20 cellular contexts compared by ENCODE assay signal in genomic region chr14:99598774-99599173, GRCh38. TPM values are rescaled to one million over a fixed set of nuclear protein-coding genes. Genes with fewer than 3 reads are reported as not detected.
DNase-seq lines count a peak whose midpoint lies in the region; ATAC-seq, FAIRE-seq and TF ChIP-seq lines count a peak whose summit lies in the region.
"Had no signal": no experiment of that assay in that cellular context is flagged by ENCODE, and none has a peak within 500 bp of the region (broad histone marks: within the 10 kb centered on the region; RNA-seq: fewer than 3 reads in every experiment).

No MANE protein-coding gene starts in this region.

- peak overlapping the region; percentile 82 for H3K18ac ChIP-seq in neuronal stem cell (ENCODE audit: low read length)

- H3K36me3 ChIP-seq in BE2C = peaks cover 27% of the 10 kb centered on the region
- no peaks in the 10 kb centered on the region for H3K36me3 ChIP-seq in endothelial cell of umbilical vein (ENCODE audit: control insufficient read depth in 2 of 2, extremely low read depth in 1 of 2, insufficient read depth in 2 of 2, low read length in 2 of 2)
- H3K36me3 ChIP-seq in neuronal stem cell (replicated peaks in 1 of 2; ENCODE audit: control insufficient read depth in 2 of 2, insufficient read depth in 2 of 2, low read length in 2 of 2) = peaks cover 0 to 15% of the 10 kb centered on the region in 2 donors
- no peaks in the 10 kb centered on the region for H3K36me3 ChIP-seq in ascending aorta
- H3K36me3 ChIP-seq: pancreas had no signal

- no peak overlapping the region for H4K91ac ChIP-seq in neuronal stem cell (ENCODE audit: low read depth, low read length, poor library complexity)

- H3K9me3 ChIP-seq in BE2C (no peaks in the 10 kb centered on the region), endothelial cell of umbilical vein (replicated peaks; ENCODE audit: control insufficient read depth, insufficient read depth, low read length) (no peaks in the 10 kb centered on the region), neuronal stem cell (replicated peaks in 1 of 2; ENCODE audit: control insufficient read depth in 2 of 2, insufficient read depth in 1 of 2, low read depth in 1 of 2, low read length in 2 of 2) (no peaks in the 10 kb centered on the region), ascending aorta (no peaks in the 10 kb centered on the region)
- H3K9me3 ChIP-seq: mucosa of descending colon, pancreas had no signal

- H3K4me1 Mint-ChIP-seq in Calu3 (ENCODE audit: low read depth, unreplicated experiment) (peaks cover 40% of the 10 kb centered on the region), HFFc6 (ENCODE audit: low read depth) (peaks cover 50% of the 10 kb centered on the region)

- no peak overlapping the region for H3K14ac ChIP-seq in neuronal stem cell (ENCODE audit: low read length)

- no peak overlapping the region for H2BK120ac ChIP-seq in neuronal stem cell (ENCODE audit: low read depth, low read length)

- no peak overlapping the region for H2BK15ac ChIP-seq in neuronal stem cell (ENCODE audit: low read length)

- no peak overlapping the region for H2BK12ac ChIP-seq in neuronal stem cell (ENCODE audit: low read length)

- H2BK5ac ChIP-seq in neuronal stem cell (ENCODE audit: low read length) = no peak overlapping the region

- dilution Hi-C loops in endothelial cell of umbilical vein (cut with MboI; ENCODE audit: extremely low pct_ligation_motif_present, low sequenced_read_pairs) = no loop called here

- H3K36me3 Mint-ChIP-seq in Calu3 (ENCODE audit: insufficient read depth, unreplicated experiment) (peaks cover 25% of the 10 kb centered on the region), HFFc6 (ENCODE audit: low read depth) (no peaks in the 10 kb centered on the region; the same call in 1 of the 2 replicates)
- H3K36me3 Mint-ChIP-seq: activated naive CD4-positive, alpha-beta T cell treated with anti-CD3 and anti-CD28 coated beads, Interleukin-2, amount 50 U/mL, for 24 hours had no signal

- H3K4me2 ChIP-seq in endothelial cell of umbilical vein (ENCODE audit: insufficient read depth, low read length) (no peak overlapping the region), neuronal stem cell (ENCODE audit: insufficient read depth, low read length, poor library complexity, severe bottlenecking) (no peak overlapping the region)

- CTCF ChIA-PET in endothelial cell of umbilical vein (lab: Charles Lee) = interaction anchor here (0.9 to 8.0 kb wide), 4 partner anchors 8 to 30 kb away, joined by 3 to 61 read pairs (median 4); no protein-coding TSS in a partner anchor
- CTCF ChIA-PET in Calu3 (lab: Charles Lee) = no interaction called here

- H3K27ac Mint-ChIP-seq in Calu3 (ENCODE audit: unreplicated experiment) (no peak overlapping the region), HFFc6 (no peak overlapping the region)
- H3K27ac Mint-ChIP-seq: activated CD4-positive, alpha-beta T cell treated with anti-CD3 and anti-CD28 coated beads, Interleukin-2, amount 10 ng/mL, durations not matched to agents 7 days and 5 days; activated naive CD4-positive, alpha-beta T cell treated with anti-CD3 and anti-CD28 coated beads, Interleukin-2, amount 50 U/mL, for 24 hours; stimulated activated naive CD8-positive, alpha-beta T cell treated with anti-CD3 and anti-CD28 coated beads, Interleukin-15, Interleukin-2, amounts not matched to agents 100 ng/mL and 50 ng/mL, for 24 hours had no signal

- H3K9me3 Mint-ChIP-seq in Calu3 (ENCODE audit: low read depth, unreplicated experiment) (no peaks in the 10 kb centered on the region), HFFc6 (no peaks in the 10 kb centered on the region; the same call in 1 of the 2 replicates)
- H3K9me3 Mint-ChIP-seq: activated CD4-positive, alpha-beta T cell treated with anti-CD3 and anti-CD28 coated beads, Interleukin-2, amount 10 ng/mL, durations not matched to agents 7 days and 5 days; activated naive CD4-positive, alpha-beta T cell treated with anti-CD3 and anti-CD28 coated beads, Interleukin-2, amount 50 U/mL, for 24 hours; stimulated activated naive CD8-positive, alpha-beta T cell treated with anti-CD3 and anti-CD28 coated beads, Interleukin-15, Interleukin-2, amounts not matched to agents 100 ng/mL and 50 ng/mL, for 24 hours had no signal

- no peak overlapping the region for H3K23ac ChIP-seq in neuronal stem cell (ENCODE audit: low read depth, low read length, poor library complexity)

- H3K4ac ChIP-seq in neuronal stem cell (ENCODE audit: low read length) = no peak overlapping the region

- no peak for ATAC-seq in HG03469 (IDR thresholded peaks at IDR 0.05; ENCODE audit: unreplicated experiment)
- ATAC-seq: mucosa of descending colon, pancreas had no signal

- no peaks in the 10 kb centered on the region for H3K27me3 Mint-ChIP-seq in Calu3 (ENCODE audit: unreplicated experiment)
- no peaks in the 10 kb centered on the region for H3K27me3 Mint-ChIP-seq in HFFc6 (ENCODE audit: insufficient read depth)
- H3K27me3 Mint-ChIP-seq: activated naive CD4-positive, alpha-beta T cell treated with anti-CD3 and anti-CD28 coated beads, Interleukin-2, amount 50 U/mL, for 24 hours had no signal

- no CpG with 5 or more reads among the region's 3 CpGs for WGBS in neuronal stem cell (ENCODE audit: extremely low coverage in 2 of 2, insufficient read length in 2 of 2, insufficient replicate concordance in 1 of 2), 2 donors

- no peaks in the 10 kb centered on the region for H4K20me1 ChIP-seq in endothelial cell of umbilical vein (replicated peaks; ENCODE audit: control insufficient read depth, extremely low read depth, insufficient read depth, low read length)

- DNase-seq in BE2C (no peak), NCI-H526 (lab: John Stamatoyannopoulos, UW) (peak; percentile 86 to 95), endothelial cell of umbilical vein (ENCODE audit: low read depth, low spot score) (peak; percentile 33), neuronal stem cell (ENCODE audit: low spot score) (peak; percentile 76), ascending aorta (ENCODE audit: low spot score in 2 of 2) (no peak), Calu3 (no peak), HFFc6 (no peak)
- DNase-seq: ACHN; activated CD4-positive, alpha-beta T cell treated with anti-CD3 and anti-CD28 coated beads, Interleukin-2, amount 10 ng/mL, durations not matched to agents 7 days and 5 days; activated T-cell treated with anti-CD3 and anti-CD28 coated beads for 4 hours; GOT3; MM.1S; NCI-H187; NCI-H446 treated with DMSO at 0.1 percent for 48 hours; T-helper 9 cell had no signal

- no peak overlapping the region for H2AFZ ChIP-seq in endothelial cell of umbilical vein (ENCODE audit: low read depth, low read length)
- H2AFZ ChIP-seq in neuronal stem cell (ENCODE audit: low read length) = no peak overlapping the region

- FAIRE-seq in endothelial cell of umbilical vein (lab: Jason Lieb, UNC) = peak; percentile 67
- FAIRE-seq: pancreas had no signal

- no peak overlapping the region for H3K4me3 Mint-ChIP-seq in Calu3 (ENCODE audit: low read depth, unreplicated experiment)
- H3K4me3 Mint-ChIP-seq in HFFc6 = no peak overlapping the region
- H3K4me3 Mint-ChIP-seq: activated CD4-positive, alpha-beta T cell treated with anti-CD3 and anti-CD28 coated beads, Interleukin-2, amount 10 ng/mL, durations not matched to agents 7 days and 5 days; activated naive CD4-positive, alpha-beta T cell treated with anti-CD3 and anti-CD28 coated beads, Interleukin-2, amount 50 U/mL, for 24 hours; stimulated activated naive CD8-positive, alpha-beta T cell treated with anti-CD3 and anti-CD28 coated beads, Interleukin-15, Interleukin-2, amounts not matched to agents 100 ng/mL and 50 ng/mL, for 24 hours had no signal

- peaks cover 51% of the 10 kb centered on the region for H3K4me1 ChIP-seq in BE2C
- peaks cover 37% of the 10 kb centered on the region for H3K4me1 ChIP-seq in endothelial cell of umbilical vein (ENCODE audit: control insufficient read depth, extremely low read depth, insufficient read depth, low read length)
- H3K4me1 ChIP-seq in neuronal stem cell (ENCODE audit: control insufficient read depth in 2 of 2, insufficient read depth in 1 of 2, low read depth in 1 of 2, low read length in 2 of 2) = peaks cover 28 to 45% of the 10 kb centered on the region in 2 donors
- H3K4me1 ChIP-seq in ascending aorta = peaks cover 0 to 4% of the 10 kb centered on the region in 2 donors

- no peak overlapping the region for H3K27ac ChIP-seq in endothelial cell of umbilical vein (ENCODE audit: insufficient read depth, low read depth, low read length)
- H3K27ac ChIP-seq in neuronal stem cell (replicated peaks; ENCODE audit: low read length) = no peak overlapping the region
- no peak overlapping the region for H3K27ac ChIP-seq in ascending aorta
- H3K27ac ChIP-seq: pancreas had no signal

- H3K9ac ChIP-seq in endothelial cell of umbilical vein (replicated peaks; ENCODE audit: extremely low read depth, insufficient read depth, low read length) (no peak overlapping the region), neuronal stem cell (ENCODE audit: low read depth, low read length, poor library complexity) (no peak overlapping the region)

- intact Hi-C loops in endothelial cell of umbilical vein (cut with micrococcal nuclease) = no loop called here
- intact Hi-C loops in ascending aorta (cut with DNase I) = no loop called here
- intact Hi-C loops in Calu3 (cut with micrococcal nuclease; ENCODE audit: unreplicated experiment) = no loop called here

- peaks cover 25% of the 10 kb centered on the region for H3K79me1 ChIP-seq in neuronal stem cell (ENCODE audit: low read depth, low read length)

- H2AK5ac ChIP-seq in neuronal stem cell (ENCODE audit: low read depth, low read length) = peak overlapping the region; percentile 43

- no peak overlapping the region for H4K8ac ChIP-seq in neuronal stem cell (ENCODE audit: low read depth, low read length)

- H3K4me3 ChIP-seq in BE2C (ENCODE audit: low read depth, low read length) (peak overlapping the region; percentile 23; the same call in 1 of the 2 replicates), endothelial cell of umbilical vein (replicated peaks in 1 of 3; ENCODE audit: insufficient read depth in 1 of 3, low read depth in 1 of 3, low read length in 3 of 3) (no peak overlapping the region), neuronal stem cell (ENCODE audit: low read length in 2 of 2) (no peak overlapping the region), ascending aorta (no peak overlapping the region)
- H3K4me3 ChIP-seq: mucosa of descending colon, pancreas had no signal

- no peak for TF ChIP-seq POLR2A in endothelial cell of umbilical vein (IDR thresholded peaks at IDR 0.05; ENCODE audit: low read depth, low read length)

- no peaks in the 10 kb centered on the region for H3K9me1 ChIP-seq in endothelial cell of umbilical vein (replicated peaks; ENCODE audit: control insufficient read depth, extremely low read depth, insufficient read depth, low read length)

- TF ChIP-seq CTCF in BE2C (IDR thresholded peaks at IDR 0.05; ENCODE audit: low read depth, low read length) (no peak), endothelial cell of umbilical vein (IDR thresholded peaks at IDR 0.05; ENCODE audit: extremely low read depth in 1 of 2, insufficient read depth in 1 of 2, low read depth in 1 of 2, low read length in 2 of 2) (no peak), ascending aorta (IDR thresholded peaks at IDR 0.05) (no peak), Calu3 (IDR thresholded peaks at IDR 0.05; ENCODE audit: unreplicated experiment) (no peak), HFFc6 (IDR thresholded peaks at IDR 0.05) (no peak)

- BruUV-seq in endothelial cell of umbilical vein (replicated peaks; lab: Mats Ljungman, UMichigan) (no TSS peak), Calu3 (replicated peaks; lab: Mats Ljungman, UMichigan) (no TSS peak)

- no peaks in the 10 kb centered on the region for H3K79me2 ChIP-seq in endothelial cell of umbilical vein (ENCODE audit: control insufficient read depth, insufficient read depth, low read length)

- no peaks in the 10 kb centered on the region for H3K27me3 ChIP-seq in BE2C
- H3K27me3 ChIP-seq in endothelial cell of umbilical vein (ENCODE audit: control insufficient read depth in 2 of 2, insufficient read depth in 2 of 2, low read length in 2 of 2) = peaks cover 0 to 5% of the 10 kb centered on the region in 2 experiments
- H3K27me3 ChIP-seq in neuronal stem cell (ENCODE audit: control insufficient read depth in 3 of 3, insufficient read depth in 3 of 3, low read depth in 1 of 3, low read length in 3 of 3) = peaks cover 0 to 47% (median 9%) of the 10 kb centered on the region in 3 experiments
- no peaks in the 10 kb centered on the region for H3K27me3 ChIP-seq in ascending aorta
- H3K27me3 ChIP-seq: pancreas had no signal

- POLR2A ChIA-PET in endothelial cell of umbilical vein (lab: Charles Lee) = no interaction called here

RNA-seq across cellular contexts. Expression of gene CCDC85C, which starts 5.2 kb away (rescaled TPM):
- 66.5 TPM for polyA plus RNA-seq in BE2C (2012; ENCODE audit: insufficient read depth, insufficient read length, low read depth)
- total RNA-seq in endothelial cell of umbilical vein (17.8 and 22.2 TPM in 2 replicates), ascending aorta (0.64 TPM), Calu3 (2022) (44.6 and 45.1 TPM in 2 replicates)
- 6.5 and 7.5 TPM in 2 replicates for polyA plus RNA-seq in endothelial cell of umbilical vein
- polyA plus RNA-seq in endothelial cell of umbilical vein (2011; cell fraction: cytosol; rRNA removed) = 8.3 and 10.0 TPM in 2 replicates
- polyA plus RNA-seq in endothelial cell of umbilical vein (2011; cell fraction: nucleus; rRNA removed) = 8.3 and 9.3 TPM in 2 replicates
- polyA plus RNA-seq in endothelial cell of umbilical vein (2012) = 9.1 and 9.5 TPM in 2 replicates
- 13.6 and 14.0 TPM in 2 replicates for polyA minus RNA-seq in endothelial cell of umbilical vein
- polyA minus RNA-seq in endothelial cell of umbilical vein (2011; cell fraction: cytosol; rRNA and poly(A)+ RNA removed) = 29.1 TPM
- 4.2 and 5.7 TPM in 2 replicates for polyA minus RNA-seq in endothelial cell of umbilical vein (2011; cell fraction: nucleus; rRNA and poly(A)+ RNA removed)
- polyA plus RNA-seq in neuronal stem cell (2013, experiment 1 of 2) = 22.3 TPM
- polyA plus RNA-seq in neuronal stem cell (2013, experiment 2 of 2) = 22.5 TPM
- total RNA-seq in HFFc6 (2021; fragmentation: NEBNext Ultra II Directional; extraction: Animal tissue kit (Norgen Biotek cat#: 25700)) = 10 to 100 TPM; 31.3 to 41.4 (median 34.3) TPM

RNA-seq across cellular contexts. Expression of gene HHIPL1, which starts 46.2 kb away (rescaled TPM):
- 0.14 TPM for polyA plus RNA-seq in BE2C (2012; ENCODE audit: insufficient read depth, insufficient read length, low read depth)
- total RNA-seq in endothelial cell of umbilical vein (2.0 and 2.1 TPM in 2 replicates), ascending aorta (11.9 TPM), Calu3 (2022) (0.22 TPM in 1 of 2 replicates, not detected in the other)
- polyA plus RNA-seq in endothelial cell of umbilical vein = 1.3 TPM in 2 replicates
- polyA plus RNA-seq in endothelial cell of umbilical vein (2011; cell fraction: cytosol; rRNA removed) = 0.63 and 0.96 TPM in 2 replicates
- polyA plus RNA-seq in endothelial cell of umbilical vein (2011; cell fraction: nucleus; rRNA removed) = 0.99 and 1.3 TPM in 2 replicates
- 1.3 and 2.9 TPM in 2 replicates for polyA plus RNA-seq in endothelial cell of umbilical vein (2012)
- 0.96 and 1.5 TPM in 2 replicates for polyA minus RNA-seq in endothelial cell of umbilical vein
- polyA minus RNA-seq in endothelial cell of umbilical vein (2011; cell fraction: cytosol; rRNA and poly(A)+ RNA removed) = not detected
- polyA minus RNA-seq in endothelial cell of umbilical vein (2011; cell fraction: nucleus; rRNA and poly(A)+ RNA removed) = 1.2 and 2.0 TPM in 2 replicates
- polyA plus RNA-seq in neuronal stem cell (2013, experiment 1 of 2) = 0.67 TPM
- polyA plus RNA-seq in neuronal stem cell (2013, experiment 2 of 2) = 0.71 TPM
- 1 to 10 TPM in 5 of 6 experiments, under 1 TPM in 1; 0.99 to 2.8 (median 1.3) TPM for total RNA-seq in HFFc6 (2021; fragmentation: NEBNext Ultra II Directional; extraction: Animal tissue kit (Norgen Biotek cat#: 25700))

Comparison
In these comparisons a context has a peak if more than half of its experiments do, and no peak if none do; other contexts are left out.
1. DNase-seq: peak in NCI-H526 (2 of 2), endothelial cell of umbilical vein (single experiment) and neuronal stem cell (single experiment); none in BE2C (single experiment), ascending aorta (0 of 2), Calu3 (single experiment) and HFFc6 (single experiment).
2. RNA of gene CCDC85C, which starts 5.2 kb away (total RNA-seq): 44.6 to 45.1 TPM in Calu3, 31.3 to 41.4 TPM in HFFc6 and 17.8 to 22.2 TPM in endothelial cell of umbilical vein; 0.64 TPM in ascending aorta (single experiment); every median in the first group is over 10 times any median in the second.